ENCODE assay signal across 1 cellular context in genomic region chr20:45469336-45470261, GRCh38.
TF ChIP-seq lines count a peak whose summit lies in the region.

Gene WFDC2, plus strand, starts transcription at chr20:45469753. Its CDS starts 29 bp downstream, at chr20:45469782.

TF ChIP-seq in HepG2, 621 proteins besides CTCF, POLR2A, EP300 and RAD21 (continued from another document):
- TF ChIP-seq SNRNP70 (IDR thresholded peaks at IDR 0.05; ENCODE audit: low read depth, low read length) (no peak), FOXA3 (CRISPR knock-in tag; IDR thresholded peaks at IDR 0.05) (no peak), ATF7 (IDR thresholded peaks at IDR 0.05) (no peak), ATF7 (CRISPR knock-in tag; IDR thresholded peaks at IDR 0.05) (peak; percentile 16; the same call in 1 of the 2 replicates), SETDB1 (CRISPR knock-in tag; IDR thresholded peaks at IDR 0.05; ENCODE audit: borderline replicate concordance) (no peak), ISL2 (CRISPR knock-in tag; IDR thresholded peaks at IDR 0.05) (no peak), CEBPB (IDR thresholded peaks at IDR 0.05; ENCODE audit: borderline replicate concordance, low read depth, low read length) (0 out of 2 replicates have a peak, but pooled peaks have one; percentile 24), ZSCAN21 (CRISPR knock-in tag; IDR thresholded peaks at IDR 0.05; ENCODE audit: borderline replicate concordance) (no peak), MXD1 (CRISPR knock-in tag; IDR thresholded peaks at IDR 0.05) (0 out of 2 replicates have a peak, but pooled peaks have one; percentile 30), PITX1 (CRISPR knock-in tag; IDR thresholded peaks at IDR 0.05) (no peak), KLF13 (CRISPR knock-in tag; IDR thresholded peaks at IDR 0.05) (no peak), RARG (CRISPR knock-in tag; IDR thresholded peaks at IDR 0.05; ENCODE audit: low read depth) (no peak), ZFY (CRISPR knock-in tag; IDR thresholded peaks at IDR 0.05) (0 out of 2 replicates have a peak, but pooled peaks have one; percentile 12), EZH2 (conservative IDR thresholded peaks at IDR 0.05; ENCODE audit: low read depth, low read length) (peak; percentile 85; the same call in 1 of the 2 replicates), RBM39 (IDR thresholded peaks at IDR 0.05; ENCODE audit: low read depth, low read length, poor library complexity, severe bottlenecking) (peak; percentile 53), GPN1 (CRISPR knock-in tag; IDR thresholded peaks at IDR 0.05; ENCODE audit: borderline replicate concordance) (no peak), HNF4A (CRISPR knock-in tag; IDR thresholded peaks at IDR 0.05) (no peak), CBX2 (IDR thresholded peaks at IDR 0.05; ENCODE audit: low read depth, low read length) (no peak), CBX2 (CRISPR knock-in tag; IDR thresholded peaks at IDR 0.05; ENCODE audit: low read depth) (peak; percentile 83; the same call in 1 of the 2 replicates), NFYB (CRISPR knock-in tag; IDR thresholded peaks at IDR 0.05) (no peak), ZSCAN12 (CRISPR knock-in tag; IDR thresholded peaks at IDR 0.05) (no peak), MTA3 (CRISPR knock-in tag; IDR thresholded peaks at IDR 0.05) (no peak), ATF4 (CRISPR knock-in tag; IDR thresholded peaks at IDR 0.05) (no peak), NR2F1 (CRISPR knock-in tag; IDR thresholded peaks at IDR 0.05) (no peak), MEIS2 (CRISPR knock-in tag; IDR thresholded peaks at IDR 0.05) (no peak), SRY (CRISPR knock-in tag; IDR thresholded peaks at IDR 0.05) (no peak), PCBP1 (IDR thresholded peaks at IDR 0.05; ENCODE audit: borderline replicate concordance, low read depth, low read length) (0 out of 2 replicates have a peak, but pooled peaks have one; percentile 19), ZNF776 (CRISPR knock-in tag; IDR thresholded peaks at IDR 0.05) (peak; percentile 16; the same call in 1 of the 2 replicates)
- TF ChIP-seq, protein P1, sequence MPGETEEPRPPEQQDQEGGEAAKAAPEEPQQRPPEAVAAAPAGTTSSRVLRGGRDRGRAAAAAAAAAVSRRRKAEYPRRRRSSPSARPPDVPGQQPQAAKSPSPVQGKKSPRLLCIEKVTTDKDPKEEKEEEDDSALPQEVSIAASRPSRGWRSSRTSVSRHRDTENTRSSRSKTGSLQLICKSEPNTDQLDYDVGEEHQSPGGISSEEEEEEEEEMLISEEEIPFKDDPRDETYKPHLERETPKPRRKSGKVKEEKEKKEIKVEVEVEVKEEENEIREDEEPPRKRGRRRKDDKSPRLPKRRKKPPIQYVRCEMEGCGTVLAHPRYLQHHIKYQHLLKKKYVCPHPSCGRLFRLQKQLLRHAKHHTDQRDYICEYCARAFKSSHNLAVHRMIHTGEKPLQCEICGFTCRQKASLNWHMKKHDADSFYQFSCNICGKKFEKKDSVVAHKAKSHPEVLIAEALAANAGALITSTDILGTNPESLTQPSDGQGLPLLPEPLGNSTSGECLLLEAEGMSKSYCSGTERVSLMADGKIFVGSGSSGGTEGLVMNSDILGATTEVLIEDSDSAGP (CRISPR knock-in tag; IDR thresholded peaks at IDR 0.05; ENCODE audit: borderline replicate concordance), result 0 out of 2 replicates have a peak, but pooled peaks have one; percentile 31
- TF ChIP-seq, protein P2, sequence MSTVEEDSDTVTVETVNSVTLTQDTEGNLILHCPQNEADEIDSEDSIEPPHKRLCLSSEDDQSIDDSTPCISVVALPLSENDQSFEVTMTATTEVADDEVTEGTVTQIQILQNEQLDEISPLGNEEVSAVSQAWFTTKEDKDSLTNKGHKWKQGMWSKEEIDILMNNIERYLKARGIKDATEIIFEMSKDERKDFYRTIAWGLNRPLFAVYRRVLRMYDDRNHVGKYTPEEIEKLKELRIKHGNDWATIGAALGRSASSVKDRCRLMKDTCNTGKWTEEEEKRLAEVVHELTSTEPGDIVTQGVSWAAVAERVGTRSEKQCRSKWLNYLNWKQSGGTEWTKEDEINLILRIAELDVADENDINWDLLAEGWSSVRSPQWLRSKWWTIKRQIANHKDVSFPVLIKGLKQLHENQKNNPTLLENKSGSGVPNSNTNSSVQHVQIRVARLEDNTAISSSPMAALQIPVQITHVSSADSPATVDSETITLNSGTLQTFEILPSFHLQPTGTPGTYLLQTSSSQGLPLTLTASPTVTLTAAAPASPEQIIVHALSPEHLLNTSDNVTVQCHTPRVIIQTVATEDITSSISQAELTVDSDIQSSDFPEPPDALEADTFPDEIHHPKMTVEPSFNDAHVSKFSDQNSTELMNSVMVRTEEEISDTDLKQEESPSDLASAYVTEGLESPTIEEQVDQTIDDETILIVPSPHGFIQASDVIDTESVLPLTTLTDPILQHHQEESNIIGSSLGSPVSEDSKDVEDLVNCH (CRISPR knock-in tag; IDR thresholded peaks at IDR 0.05), result no peak
- TF ChIP-seq, protein P3, sequence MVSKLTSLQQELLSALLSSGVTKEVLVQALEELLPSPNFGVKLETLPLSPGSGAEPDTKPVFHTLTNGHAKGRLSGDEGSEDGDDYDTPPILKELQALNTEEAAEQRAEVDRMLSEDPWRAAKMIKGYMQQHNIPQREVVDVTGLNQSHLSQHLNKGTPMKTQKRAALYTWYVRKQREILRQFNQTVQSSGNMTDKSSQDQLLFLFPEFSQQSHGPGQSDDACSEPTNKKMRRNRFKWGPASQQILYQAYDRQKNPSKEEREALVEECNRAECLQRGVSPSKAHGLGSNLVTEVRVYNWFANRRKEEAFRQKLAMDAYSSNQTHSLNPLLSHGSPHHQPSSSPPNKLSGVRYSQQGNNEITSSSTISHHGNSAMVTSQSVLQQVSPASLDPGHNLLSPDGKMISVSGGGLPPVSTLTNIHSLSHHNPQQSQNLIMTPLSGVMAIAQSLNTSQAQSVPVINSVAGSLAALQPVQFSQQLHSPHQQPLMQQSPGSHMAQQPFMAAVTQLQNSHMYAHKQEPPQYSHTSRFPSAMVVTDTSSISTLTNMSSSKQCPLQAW (CRISPR knock-in tag; IDR thresholded peaks at IDR 0.05), result 0 out of 2 replicates have a peak, but pooled peaks have one; percentile 20
